Comparison of ENCODE assay signal across 22 cellular contexts in genomic region chr1:29047142-29047541, GRCh38.
"Had no signal": no experiment of that assay in that cellular context is flagged by ENCODE, and none has a peak within 500 bp of the region (broad histone marks: within the 10 kb centered on the region; RNA-seq: fewer than 3 reads in every experiment).

No MANE protein-coding gene starts in this region.

- FAIRE-seq: urothelium cell line had no signal

- H3K27ac Mint-ChIP-seq: dendritic cell treated with granulocyte-macrophage colony-stimulating factor and Interleukin-4, amounts not matched to agents 40 ng/mL and 50 ng/mL, for 4 days; naive B cell; nephron; stimulated activated naive B cell treated with anti-CD40 and anti-IgM and Interleukin-4, amounts not matched to agents 10 μg/mL and 1 μg/mL and 100 μg/mL, for 72 hours; type B pancreatic cell had no signal

- H3K9me3 ChIP-seq: esophagus squamous epithelium, spleen, thyroid gland had no signal

- H3K27ac ChIP-seq: esophagus squamous epithelium, hepatocyte, spleen, thyroid gland had no signal

- H2AFZ ChIP-seq: hepatocyte had no signal

- H3K27me3 Mint-ChIP-seq: dendritic cell treated with granulocyte-macrophage colony-stimulating factor and Interleukin-4, amounts not matched to agents 40 ng/mL and 50 ng/mL, for 4 days; naive B cell; stimulated activated naive B cell treated with anti-CD40 and anti-IgM and Interleukin-4, amounts not matched to agents 10 μg/mL and 1 μg/mL and 100 μg/mL, for 72 hours; type B pancreatic cell had no signal

- H3K36me3 ChIP-seq: thyroid gland had no signal

- H3K4me1 Mint-ChIP-seq: naive B cell; stimulated activated naive B cell treated with anti-CD40 and anti-IgM and Interleukin-4, amounts not matched to agents 10 μg/mL and 1 μg/mL and 100 μg/mL, for 72 hours had no signal

- H3K4me3 ChIP-seq: esophagus squamous epithelium, hepatocyte, lung, spleen, thyroid gland had no signal

- H3K4me3 Mint-ChIP-seq: dendritic cell treated with granulocyte-macrophage colony-stimulating factor and Interleukin-4, amounts not matched to agents 40 ng/mL and 50 ng/mL, for 4 days; naive B cell; nephron; stimulated activated naive B cell treated with anti-CD40 and anti-IgM and Interleukin-4, amounts not matched to agents 10 μg/mL and 1 μg/mL and 100 μg/mL, for 72 hours; type B pancreatic cell had no signal

- H3K9me3 Mint-ChIP-seq: dendritic cell treated with granulocyte-macrophage colony-stimulating factor and Interleukin-4, amounts not matched to agents 40 ng/mL and 50 ng/mL, for 4 days; nephron; stimulated activated naive B cell treated with anti-CD40 and anti-IgM and Interleukin-4, amounts not matched to agents 10 μg/mL and 1 μg/mL and 100 μg/mL, for 72 hours; type B pancreatic cell had no signal

- DNase-seq: esophagus squamous epithelium; foreskin fibroblast; head of caudate nucleus; kidney; left colon; left ventricle myocardium superior; mesendoderm; naive B cell; occipital lobe; spleen; stimulated activated CD4-positive, alpha-beta T cell treated with anti-CD3 and anti-CD28 coated beads, Interleukin-15, amount 100 ng/mL, for 24 hours; stimulated activated CD4-positive, alpha-beta T cell treated with anti-CD3 and anti-CD28 coated beads, Interleukin-1b, Interleukin-23, amount 100 ng/mL, for 48 hours; stimulated activated CD4-positive, alpha-beta T cell treated with anti-CD3 and anti-CD28 coated beads, Interleukin-4, amount 100 ng/mL, for 24 hours; stimulated activated naive B cell treated with anti-CD40 and anti-IgM and Interleukin-4, amounts not matched to agents 10 μg/mL and 1 μg/mL and 100 μg/mL, for 72 hours; thyroid gland had no signal

- ATAC-seq: left colon; left ventricle myocardium superior; sciatic nerve; stimulated activated naive B cell treated with anti-CD40 and anti-IgM and Interleukin-4, amounts not matched to agents 10 μg/mL and 1 μg/mL and 100 μg/mL, for 72 hours had no signal

- H3K27me3 ChIP-seq: esophagus squamous epithelium, hepatocyte, spleen, thyroid gland had no signal

- H3K4me2 ChIP-seq: hepatocyte had no signal

- H3K79me2 ChIP-seq: hepatocyte had no signal

- H3K4me1 ChIP-seq: esophagus squamous epithelium, spleen, thyroid gland had no signal
